In genomic region chr6:46011241-46012085, GRCh38 we compare ENCODE assay signal across 10 cellular contexts. TPM values are rescaled to one million over a fixed set of nuclear protein-coding genes. Genes with fewer than 3 reads are reported as not detected.
DNase-seq lines count a peak whose midpoint lies in the region; ATAC-seq and TF ChIP-seq lines count a peak whose summit lies in the region.
"Had no signal": no experiment of that assay in that cellular context is flagged by ENCODE, and none has a peak within 500 bp of the region (broad histone marks: within the 10 kb centered on the region; RNA-seq: fewer than 3 reads in every experiment).

No MANE protein-coding gene starts in this region.

- peak overlapping the region; percentile 19 to 64 for H3K4me3 Mint-ChIP-seq in stimulated activated naive CD8-positive, alpha-beta T cell treated with anti-CD3 and anti-CD28 coated beads, Interleukin-15, amount 100 ng/mL, for 72 hours
- H3K4me3 Mint-ChIP-seq: neural crest cell had no signal

- no peak overlapping the region for H3K4me3 ChIP-seq in kidney epithelial cell (ENCODE audit: low read depth, low read length)

- TF ChIP-seq CTCF in kidney epithelial cell (IDR thresholded peaks at IDR 0.05; ENCODE audit: insufficient read depth, low read length, poor library complexity, severe bottlenecking): no peak

- peaks cover 16% of the 10 kb centered on the region for H3K27me3 ChIP-seq in kidney epithelial cell (ENCODE audit: control insufficient read depth, insufficient read depth, low read length)

- no peaks in the 10 kb centered on the region for H3K36me3 ChIP-seq in kidney epithelial cell (ENCODE audit: control insufficient read depth, insufficient read depth, low read length)

- peaks cover 68% of the 10 kb centered on the region for H3K4me1 Mint-ChIP-seq in stimulated activated naive CD8-positive, alpha-beta T cell treated with anti-CD3 and anti-CD28 coated beads, Interleukin-15, amount 100 ng/mL, for 72 hours

- peak; percentile 98 for ATAC-seq in GM19438 (IDR thresholded peaks at IDR 0.05; ENCODE audit: low read depth, unreplicated experiment)
- ATAC-seq in HG03439 (IDR thresholded peaks at IDR 0.05; ENCODE audit: unreplicated experiment): peak; percentile 94
- peak; percentile 96 for ATAC-seq in stimulated activated naive CD8-positive, alpha-beta T cell treated with anti-CD3 and anti-CD28 coated beads, Interleukin-15, amount 100 ng/mL, for 72 hours

- H3K9me3 Mint-ChIP-seq in stimulated activated naive CD8-positive, alpha-beta T cell treated with anti-CD3 and anti-CD28 coated beads, Interleukin-15, amount 100 ng/mL, for 72 hours: peaks cover 0 to 2% of the 10 kb centered on the region in 2 donors
- H3K9me3 Mint-ChIP-seq: neural crest cell had no signal

- peaks cover 4% of the 10 kb centered on the region for H3K27me3 Mint-ChIP-seq in stimulated activated naive CD8-positive, alpha-beta T cell treated with anti-CD3 and anti-CD28 coated beads, Interleukin-15, amount 100 ng/mL, for 72 hours

- peak overlapping the region; percentile 61 to 98 for H3K27ac Mint-ChIP-seq in stimulated activated naive CD8-positive, alpha-beta T cell treated with anti-CD3 and anti-CD28 coated beads, Interleukin-15, amount 100 ng/mL, for 72 hours

- DNase-seq in activated CD8-positive, alpha-beta memory T cell treated with anti-CD3 and anti-CD28 coated beads, Interleukin-2, amount 50 U/mL, for 24 hours (ENCODE audit: extremely low read depth): peak; percentile 26
- DNase-seq in kidney epithelial cell (ENCODE audit: low read depth): peak; percentile 58
- DNase-seq in stimulated activated naive CD8-positive, alpha-beta T cell treated with anti-CD3 and anti-CD28 coated beads, Interleukin-15, amount 100 ng/mL, for 72 hours: peak; percentile 74 to 88
- no peak for DNase-seq in NCI-H1930 (lab: John Stamatoyannopoulos, UW)
- no peak for DNase-seq in HCEC 1CT
- DNase-seq in HuH-7.5 (ENCODE audit: low spot score): no peak

RNA-seq across cellular contexts. Expression of gene CLIC5, which starts 4.2 kb away (rescaled TPM):
- 3.2 and 3.5 TPM in 2 replicates for total RNA-seq in kidney epithelial cell
- total RNA-seq: neural crest cell, SK-MEL-5 had no signal

Comparison
In these comparisons a context has a peak if more than half of its experiments do, and no peak if none do; other contexts are left out.
1. DNase-seq: peak in activated CD8-positive, alpha-beta memory T cell treated with anti-CD3 and anti-CD28 coated beads, Interleukin-2, amount 50 U/mL, for 24 hours (single experiment), kidney epithelial cell (single experiment) and stimulated activated naive CD8-positive, alpha-beta T cell treated with anti-CD3 and anti-CD28 coated beads, Interleukin-15, amount 100 ng/mL, for 72 hours (2 of 2); none in NCI-H1930 (0 of 2), HCEC 1CT (single experiment) and HuH-7.5 (single experiment).
2. Peak in every context shown above with its lines, with median percentiles within 50 percentile points of each other: ATAC-seq.